In the genomic region with DNA sequence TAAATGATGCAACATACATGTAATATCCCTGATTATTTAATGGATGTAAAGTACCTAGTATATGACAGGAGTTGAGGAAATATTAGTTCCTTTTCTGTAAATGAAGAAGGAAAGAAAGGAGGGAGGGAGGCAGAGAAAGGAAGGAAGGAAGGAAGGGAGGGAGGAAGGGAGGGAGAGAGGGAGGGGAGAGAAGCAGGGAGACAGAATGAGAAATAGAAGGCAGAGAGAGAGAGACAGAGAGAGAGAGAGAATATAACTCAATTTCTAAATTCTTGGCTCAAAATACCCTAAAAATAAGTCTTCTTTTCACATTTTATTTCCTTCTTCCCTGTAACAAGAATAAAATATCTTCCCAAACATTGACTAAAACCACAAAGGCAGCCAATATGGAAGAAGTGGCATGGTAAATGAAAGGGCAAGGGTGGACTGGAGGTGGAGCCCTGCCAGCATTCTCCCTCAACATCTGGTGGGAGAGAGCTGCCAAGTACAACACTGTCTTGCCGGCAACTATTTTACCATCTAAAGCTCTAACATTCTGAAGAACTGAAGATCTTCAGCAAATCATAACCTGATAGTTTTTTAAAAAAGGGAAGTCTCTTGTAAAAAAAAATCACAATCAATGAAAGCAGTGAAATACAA, we compare ENCODE assay signal across 9 cellular contexts.
A peak's percentile ranks its signal among the peaks of the same experiment; 100 is the strongest.
DNase-seq lines count a peak whose midpoint lies in the region; ATAC-seq and TF ChIP-seq lines count a peak whose summit lies in the region.
"Had no signal": no experiment of that assay in that cellular context is flagged by ENCODE, and none has a peak within 500 bp of the region (broad histone marks: within the 10 kb centered on the region; RNA-seq: fewer than 3 reads in every experiment).

No MANE protein-coding gene starts in this region.

- no peak for TF ChIP-seq CTCF in GM13976 (IDR thresholded peaks at IDR 0.05; ENCODE audit: borderline replicate concordance, control extremely low read depth, extremely low read depth, insufficient read depth, missing control alignments)

- in situ Hi-C loops in GM13976 (cut with MboI; ENCODE audit: low sequenced_read_pairs, unreplicated experiment) = no loop called here

- DNase-seq in NCI-H2081 (lab: John Stamatoyannopoulos, UW) (peak; percentile 8 to 38), NCI-H2081 treated with DMSO at 0.1 percent for 48 hours (lab: John Stamatoyannopoulos, UW) (no peak), amniotic stem cell (lab: John Stamatoyannopoulos, UW) (peak; percentile 9), hepatic stellate cell (ENCODE audit: low spot score) (peak; percentile 2), ureter (ENCODE audit: low spot score) (peak; percentile 58), GM13976 (ENCODE audit: low spot score) (no peak)
- DNase-seq: stimulated activated naive CD4-positive, alpha-beta T cell treated with Interleukin-2 at 50 U/mL for 16 hours had no signal

- ATAC-seq in HG02763 (IDR thresholded peaks at IDR 0.05; ENCODE audit: unreplicated experiment) = no peak
- ATAC-seq in HG03442 (IDR thresholded peaks at IDR 0.05; ENCODE audit: unreplicated experiment) = no peak

Comparison
In these comparisons a context has a peak if more than half of its experiments do, and no peak if none do; other contexts are left out.
1. DNase-seq: peak in NCI-H2081 (2 of 2), amniotic stem cell (single experiment), hepatic stellate cell (single experiment) and ureter (single experiment); none in NCI-H2081 treated with DMSO at 0.1 percent for 48 hours (single experiment) and GM13976 (single experiment).